ENCODE assay signal across 10 cellular contexts in the genomic region with DNA sequence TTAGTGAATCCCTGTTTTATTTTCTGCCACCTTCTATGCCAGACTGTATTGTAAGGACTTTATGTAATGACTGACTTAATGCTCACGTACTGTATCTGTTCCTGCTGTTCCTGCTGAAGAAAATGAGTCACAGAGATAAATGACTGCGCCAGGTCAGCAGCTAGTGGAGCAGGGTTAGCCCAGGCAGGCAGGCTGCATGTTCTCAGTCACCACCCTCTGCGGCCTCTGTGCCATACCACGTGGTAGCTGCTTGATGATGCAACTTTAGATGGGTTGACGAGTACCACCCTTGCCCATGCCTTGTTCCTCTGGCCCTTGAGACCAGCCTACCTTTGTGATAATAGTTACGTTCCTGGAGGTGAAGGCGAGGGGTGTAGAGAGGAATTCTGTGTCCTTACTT.
DNase-seq lines count a peak whose midpoint lies in the region; ATAC-seq and TF ChIP-seq lines count a peak whose summit lies in the region.
"Had no signal": no experiment of that assay in that cellular context is flagged by ENCODE, and none has a peak within 500 bp of the region (broad histone marks: within the 10 kb centered on the region; RNA-seq: fewer than 3 reads in every experiment).

No MANE protein-coding gene starts in this region.

- H3K4me1 ChIP-seq in HEK293 (ENCODE audit: control insufficient read depth, insufficient read depth, low read length) = 0 out of 2 replicates have a peak, but pooled peaks cover 2% of the 10 kb centered on the region
- H3K4me1 ChIP-seq in gastrocnemius medialis = peaks cover 11 to 15% of the 10 kb centered on the region in 2 donors
- peaks cover 10% of the 10 kb centered on the region for H3K4me1 ChIP-seq in body of pancreas
- H3K4me1 ChIP-seq: tibial artery had no signal

- in situ Hi-C loops in gastrocnemius medialis (cut with MboI; ENCODE audit: low sequenced_read_pairs in 4 of 4) = no loop called here

- H3K4me3 ChIP-seq in HEK293 (ENCODE audit: low read depth, low read length) = no peak overlapping the region
- H3K4me3 ChIP-seq in fibroblast of villous mesenchyme (ENCODE audit: low read depth, low read length) = no peak overlapping the region
- no peak overlapping the region for H3K4me3 ChIP-seq in gastrocnemius medialis
- no peak overlapping the region for H3K4me3 ChIP-seq in body of pancreas
- H3K4me3 ChIP-seq: tibial artery had no signal

- POLR2A ChIA-PET in HEK293 (lab: Yijun Ruan, JAX) (no interaction called here), RWPE1 (lab: Yijun Ruan, JAX; ENCODE audit: low non-redundant PET) (interaction anchor here (0.6 kb wide), 1 partner anchor 738 kb away, joined by 4 read pairs; no protein-coding TSS in a partner anchor)

- H3K36me3 ChIP-seq in HEK293 (ENCODE audit: control insufficient read depth in 2 of 2, insufficient read depth in 1 of 2, low read length in 2 of 2) (peaks cover 19 to 53% of the 10 kb centered on the region in 2 experiments), gastrocnemius medialis (peaks cover 0 to 22% of the 10 kb centered on the region in 2 donors), body of pancreas (replicated peaks in 1 of 2; ENCODE audit: insufficient read depth in 1 of 2, low read depth in 2 of 2) (no peaks in the 10 kb centered on the region)

- no peaks in the 10 kb centered on the region for H3K9me3 ChIP-seq in HEK293 (ENCODE audit: control insufficient read depth, insufficient read depth, low read depth, low read length)
- H3K9me3 ChIP-seq in gastrocnemius medialis = no peaks in the 10 kb centered on the region
- no peaks in the 10 kb centered on the region for H3K9me3 ChIP-seq in body of pancreas
- H3K9me3 ChIP-seq: tibial artery had no signal

- no peak for TF ChIP-seq CTCF in HEK293 (tag by site-specific recombination; IDR thresholded peaks at IDR 0.05)
- TF ChIP-seq CTCF in RWPE1 (conservative IDR thresholded peaks at IDR 0.05; ENCODE audit: low read depth) = no peak
- TF ChIP-seq CTCF in fibroblast of villous mesenchyme (IDR thresholded peaks at IDR 0.05; ENCODE audit: insufficient read depth, low read depth, low read length) = no peak
- no peak for TF ChIP-seq CTCF in gastrocnemius medialis (IDR thresholded peaks at IDR 0.05 in 4 of 5, conservative IDR thresholded peaks at IDR 0.05 in 1 of 5)
- TF ChIP-seq CTCF in body of pancreas (IDR thresholded peaks at IDR 0.05) = no peak

- intact Hi-C loops in gastrocnemius medialis (cut with DNase I; ENCODE audit: low total_unique reads) = no loop called here
- intact Hi-C loops in body of pancreas (cut with DNase I) = no loop called here

- TF ChIP-seq POLR2A in gastrocnemius medialis (IDR thresholded peaks at IDR 0.05) (no peak), body of pancreas (IDR thresholded peaks at IDR 0.05) (no peak)

- no peak overlapping the region for H3K27ac ChIP-seq in HEK293 (ENCODE audit: extremely low read depth, low read depth, low read length)
- H3K27ac ChIP-seq in RWPE1 = peak overlapping the region; percentile 52
- H3K27ac ChIP-seq in gastrocnemius medialis = no peak overlapping the region
- H3K27ac ChIP-seq in body of pancreas = no peak overlapping the region
- H3K27ac ChIP-seq: tibial artery had no signal

- H3K27me3 ChIP-seq in gastrocnemius medialis (no peaks in the 10 kb centered on the region), body of pancreas (no peaks in the 10 kb centered on the region)
- H3K27me3 ChIP-seq: tibial artery had no signal

- WGBS in body of pancreas, 2 donors = 81 to 85% methylated on average over 6 to 7 of the region's 7 CpGs

- CTCF ChIA-PET in HEK293 (lab: Yijun Ruan, JAX) (no interaction called here), RWPE1 (lab: Yijun Ruan, JAX) (interaction anchor here (0.6 kb wide), 2 partner anchors 11 to 174 kb away, joined by 3 to 4 read pairs; no protein-coding TSS in a partner anchor)

- ATAC-seq in gastrocnemius medialis (peak; percentile 45 to 81), HG03039 (IDR thresholded peaks at IDR 0.05; ENCODE audit: unreplicated experiment) (no peak), body of pancreas (no peak)

- DNase-seq in RWPE1 (ENCODE audit: low spot score) = peak; percentile 70
- peak; percentile 92 for DNase-seq in fibroblast of villous mesenchyme (ENCODE audit: low read depth)
- peak in 1 of 2 donors; percentile 57 for DNase-seq in gastrocnemius medialis
- DNase-seq in activated naive CD4-positive, alpha-beta T cell treated with anti-CD3 and anti-CD28 coated beads, Interleukin-2, amount 50 U/mL, for 16 hours = no peak
- no peak for DNase-seq in Kasumi-1 (lab: John Stamatoyannopoulos, UW)
- DNase-seq in body of pancreas = no peak
- DNase-seq: NCI-H82, tibial artery had no signal

TF ChIP-seq in HEK293, 187 proteins besides CTCF, POLR2A, EP300 and RAD21:
- TF ChIP-seq, protein P1, sequence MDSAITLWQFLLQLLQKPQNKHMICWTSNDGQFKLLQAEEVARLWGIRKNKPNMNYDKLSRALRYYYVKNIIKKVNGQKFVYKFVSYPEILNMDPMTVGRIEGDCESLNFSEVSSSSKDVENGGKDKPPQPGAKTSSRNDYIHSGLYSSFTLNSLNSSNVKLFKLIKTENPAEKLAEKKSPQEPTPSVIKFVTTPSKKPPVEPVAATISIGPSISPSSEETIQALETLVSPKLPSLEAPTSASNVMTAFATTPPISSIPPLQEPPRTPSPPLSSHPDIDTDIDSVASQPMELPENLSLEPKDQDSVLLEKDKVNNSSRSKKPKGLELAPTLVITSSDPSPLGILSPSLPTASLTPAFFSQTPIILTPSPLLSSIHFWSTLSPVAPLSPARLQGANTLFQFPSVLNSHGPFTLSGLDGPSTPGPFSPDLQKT (IDR thresholded peaks at IDR 0.05; ENCODE audit: borderline replicate concordance, low read depth, low read length) = no peak
- no peak for TF ChIP-seq GLI2 (tag by site-specific recombination; IDR thresholded peaks at IDR 0.05; ENCODE audit: borderline replicate concordance, low read depth)
- no peak for TF ChIP-seq ZNF37A (tag by site-specific recombination; IDR thresholded peaks at IDR 0.05)
- peak; percentile 35; the same call in 1 of the 2 replicates for TF ChIP-seq ZIC2 (tag by site-specific recombination; IDR thresholded peaks at IDR 0.05)
- peak; percentile 54; the same call in 1 of the 2 replicates for TF ChIP-seq ZNF600 (tag by site-specific recombination; IDR thresholded peaks at IDR 0.05)
- TF ChIP-seq GFI1B (tag by site-specific recombination; IDR thresholded peaks at IDR 0.05) = no peak

Comparison
In these comparisons a context has a peak if more than half of its experiments do, and no peak if none do; other contexts are left out.
1. DNase-seq: peak in RWPE1 (single experiment) and fibroblast of villous mesenchyme (single experiment); none in activated naive CD4-positive, alpha-beta T cell treated with anti-CD3 and anti-CD28 coated beads, Interleukin-2, amount 50 U/mL, for 16 hours (single experiment), Kasumi-1 (0 of 2) and body of pancreas (0 of 4).
2. ATAC-seq: peak in gastrocnemius medialis (2 of 2); none in HG03039 (single experiment) and body of pancreas (single experiment).